In the genomic region with DNA sequence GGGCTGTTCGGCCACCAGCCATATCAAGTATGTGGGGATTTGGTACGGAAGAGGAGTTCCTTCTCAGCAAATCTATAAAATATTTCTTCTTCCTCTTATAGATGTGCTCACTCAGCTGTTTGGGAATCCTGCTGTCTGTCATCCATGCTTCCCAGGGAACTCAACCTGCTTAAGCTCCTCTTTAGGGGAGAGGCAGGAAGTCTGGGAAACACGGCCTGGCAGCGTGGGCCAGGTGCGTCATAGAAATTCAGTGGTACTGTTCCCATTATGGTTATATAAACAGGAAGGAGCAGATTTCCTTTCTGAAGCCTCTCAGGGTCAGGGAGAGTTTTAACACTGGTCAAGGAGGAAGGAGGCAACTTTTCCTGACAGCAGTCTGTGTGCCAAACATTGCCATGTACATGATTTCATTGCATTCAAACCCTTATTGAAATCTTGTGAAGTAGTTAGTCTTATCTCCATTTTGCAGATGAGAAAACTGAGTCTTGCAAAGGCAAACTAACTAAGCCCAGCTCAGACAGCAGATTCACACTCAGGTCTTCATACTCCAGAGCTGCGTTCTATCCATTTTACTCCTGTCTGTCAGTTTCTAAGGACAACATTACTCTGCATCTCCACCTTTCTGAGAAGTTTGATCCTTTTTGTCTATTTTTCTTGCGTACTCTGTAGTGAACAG, we compare ENCODE assay signal across 9 cellular contexts. TPM values are rescaled to one million over a fixed set of nuclear protein-coding genes. Genes with fewer than 3 reads are reported as not detected.
A peak's percentile ranks its signal among the peaks of the same experiment; 100 is the strongest.
DNase-seq lines count a peak whose midpoint lies in the region; ATAC-seq and TF ChIP-seq lines count a peak whose summit lies in the region.
"Had no signal": no experiment of that assay in that cellular context is flagged by ENCODE, and none has a peak within 500 bp of the region (broad histone marks: within the 10 kb centered on the region; RNA-seq: fewer than 3 reads in every experiment).

No MANE protein-coding gene starts in this region.

- H3K4me1 Mint-ChIP-seq in endothelial cell (ENCODE audit: unreplicated experiment) (peaks cover 64% of the 10 kb centered on the region), endodermal cell (peaks cover 46% of the 10 kb centered on the region)
- H3K4me1 Mint-ChIP-seq: activated naive CD8-positive, alpha-beta T cell treated with anti-CD3 and anti-CD28 coated beads, Interleukin-2, amount 50 U/mL, for 24 hours had no signal

- H3K9me3 Mint-ChIP-seq in endothelial cell (ENCODE audit: unreplicated experiment) (no peaks in the 10 kb centered on the region), endodermal cell (no peaks in the 10 kb centered on the region)
- H3K9me3 Mint-ChIP-seq: activated naive CD8-positive, alpha-beta T cell treated with anti-CD3 and anti-CD28 coated beads, Interleukin-2, amount 50 U/mL, for 24 hours had no signal

- H3K27me3 Mint-ChIP-seq in endothelial cell (ENCODE audit: unreplicated experiment) (peaks cover 13% of the 10 kb centered on the region), endodermal cell (ENCODE audit: insufficient read depth) (no peaks in the 10 kb centered on the region)
- H3K27me3 Mint-ChIP-seq: activated naive CD8-positive, alpha-beta T cell treated with anti-CD3 and anti-CD28 coated beads, Interleukin-2, amount 50 U/mL, for 24 hours had no signal

- H3K79me1 ChIP-seq in mesendoderm (ENCODE audit: low read length), result no peaks in the 10 kb centered on the region

- no CpG with 5 or more reads among the region's 7 CpGs for WGBS in mesendoderm (ENCODE audit: extremely low coverage, insufficient coverage, low lambda C conversion rate)
- WGBS in endodermal cell (ENCODE audit: insufficient coverage in 1 of 2, insufficient read length in 1 of 2), 2 experiments, result 90 to 96% methylated on average over 4 to 6 of the region's 7 CpGs

- H3K27ac Mint-ChIP-seq in endothelial cell (ENCODE audit: unreplicated experiment) (peak overlapping the region; percentile 96), endodermal cell (no peak overlapping the region)
- H3K27ac Mint-ChIP-seq: activated naive CD8-positive, alpha-beta T cell treated with anti-CD3 and anti-CD28 coated beads, Interleukin-2, amount 50 U/mL, for 24 hours had no signal

- H3K4me1 ChIP-seq in BE2C, result peaks cover 48% of the 10 kb centered on the region
- peaks cover 28% of the 10 kb centered on the region for H3K4me1 ChIP-seq in mesendoderm (ENCODE audit: control insufficient read depth, low read depth, low read length)
- peaks cover 31% of the 10 kb centered on the region for H3K4me1 ChIP-seq in endodermal cell (ENCODE audit: control insufficient read depth, insufficient read depth, low read length)

- H3K79me2 ChIP-seq in mesendoderm (ENCODE audit: control insufficient read depth, insufficient read depth, low read length), result no peaks in the 10 kb centered on the region

- DNase-seq in BE2C, result peak; percentile 34
- DNase-seq in NCI-H460 (ENCODE audit: extremely low read depth, low read depth), result peak; percentile 47
- DNase-seq in endothelial cell (ENCODE audit: low spot score), result peak; percentile 47
- no peak for DNase-seq in mesendoderm
- DNase-seq in stimulated activated CD4-positive, alpha-beta T cell treated with anti-CD3 and anti-CD28 coated beads, Interleukin-2, amount 100 ng/mL, for 24 hours, result no peak
- DNase-seq in endodermal cell, result no peak
- DNase-seq: activated naive CD8-positive, alpha-beta T cell treated with anti-CD3 and anti-CD28 coated beads, Interleukin-2, amount 50 U/mL, for 24 hours had no signal

- H3K36me3 Mint-ChIP-seq in endothelial cell (ENCODE audit: low read depth, unreplicated experiment) (no peaks in the 10 kb centered on the region), endodermal cell (ENCODE audit: low read depth) (no peaks in the 10 kb centered on the region)

- no peak overlapping the region for H4K5ac ChIP-seq in mesendoderm (ENCODE audit: low read length)

- H3K4me3 ChIP-seq in BE2C (ENCODE audit: low read depth, low read length) (no peak overlapping the region), mesendoderm (ENCODE audit: low read length) (no peak overlapping the region), endodermal cell (ENCODE audit: low read length) (no peak overlapping the region)

- peak overlapping the region; percentile 93 for H3K4ac ChIP-seq in mesendoderm (ENCODE audit: low read depth, low read length)

- peak overlapping the region; percentile 52 for H3K56ac ChIP-seq in mesendoderm (ENCODE audit: low read length)

- TF ChIP-seq CTCF in BE2C (IDR thresholded peaks at IDR 0.05; ENCODE audit: low read depth, low read length), result no peak
- TF ChIP-seq CTCF in endothelial cell (IDR thresholded peaks at IDR 0.05; ENCODE audit: unreplicated experiment), result no peak
- no peak for TF ChIP-seq CTCF in endodermal cell (conservative IDR thresholded peaks at IDR 0.05)

- H4K8ac ChIP-seq in mesendoderm (ENCODE audit: low read depth, low read length), result no peak overlapping the region

- H3K9ac ChIP-seq in mesendoderm (ENCODE audit: low read length) (no peak overlapping the region), endodermal cell (ENCODE audit: extremely low read depth, low read length, poor library complexity, severe bottlenecking) (no peak overlapping the region)

- no peak overlapping the region for H3K4me2 ChIP-seq in mesendoderm (ENCODE audit: low read length)

- peak overlapping the region; percentile 98 for H2BK120ac ChIP-seq in mesendoderm (ENCODE audit: low read depth, low read length)

- no peaks in the 10 kb centered on the region for H3K27me3 ChIP-seq in BE2C
- no peaks in the 10 kb centered on the region for H3K27me3 ChIP-seq in mesendoderm (ENCODE audit: insufficient read depth, low read length, poor library complexity)
- H3K27me3 ChIP-seq in endodermal cell (ENCODE audit: control insufficient read depth, insufficient read depth, low read length, poor library complexity, severe bottlenecking), result no peaks in the 10 kb centered on the region

- ATAC-seq in GM18868 (IDR thresholded peaks at IDR 0.05; ENCODE audit: unreplicated experiment) (no peak), HG03280 (IDR thresholded peaks at IDR 0.05; ENCODE audit: unreplicated experiment) (no peak)
- ATAC-seq: activated naive CD8-positive, alpha-beta T cell treated with anti-CD3 and anti-CD28 coated beads, Interleukin-2, amount 50 U/mL, for 24 hours had no signal

- H3K18ac ChIP-seq in mesendoderm (ENCODE audit: low read length), result peak overlapping the region; percentile 97

- H2BK5ac ChIP-seq in mesendoderm (ENCODE audit: low read length), result peak overlapping the region; percentile 1

- H3K27ac ChIP-seq in mesendoderm (ENCODE audit: low read depth, low read length) (peak overlapping the region; percentile 79), endodermal cell (ENCODE audit: low read depth, low read length) (no peak overlapping the region)

- no peak overlapping the region for H3K23ac ChIP-seq in mesendoderm (ENCODE audit: low read length)

- peak overlapping the region; percentile 87 for H2BK15ac ChIP-seq in mesendoderm (replicated peaks; ENCODE audit: low read depth)

- no peaks in the 10 kb centered on the region for H3K36me3 ChIP-seq in BE2C
- no peaks in the 10 kb centered on the region for H3K36me3 ChIP-seq in mesendoderm (ENCODE audit: control insufficient read depth, insufficient read depth, low read length)
- no peaks in the 10 kb centered on the region for H3K36me3 ChIP-seq in endodermal cell (ENCODE audit: control insufficient read depth, insufficient read depth, low read length)

- H2AK5ac ChIP-seq in mesendoderm (ENCODE audit: low read length), result peak overlapping the region; percentile 73

- no peaks in the 10 kb centered on the region for H3K9me3 ChIP-seq in BE2C
- H3K9me3 ChIP-seq in endodermal cell (ENCODE audit: control insufficient read depth, low read length), result no peaks in the 10 kb centered on the region

- H3K4me3 Mint-ChIP-seq in endothelial cell (ENCODE audit: unreplicated experiment) (no peak overlapping the region), endodermal cell (no peak overlapping the region)
- H3K4me3 Mint-ChIP-seq: activated naive CD8-positive, alpha-beta T cell treated with anti-CD3 and anti-CD28 coated beads, Interleukin-2, amount 50 U/mL, for 24 hours had no signal

RNA-seq across cellular contexts. Expression of gene AMOTL1, which starts 35.4 kb away (rescaled TPM):
- polyA plus RNA-seq in BE2C (2012; ENCODE audit: insufficient read depth, insufficient read length, low read depth), result 43.2 TPM
- 8.8 and 10.1 TPM in 2 replicates for total RNA-seq in NCI-H460 (2014; rRNA removed; shearing (Covaris generic))
- polyA plus RNA-seq in NCI-H460 (2014; cell fraction: nucleus; rRNA removed), result 3.8 and 4.0 TPM in 2 replicates
- total RNA-seq in endothelial cell (ENCODE audit: unreplicated experiment), result 35.9 TPM
- 37.8 TPM for polyA plus RNA-seq in mesendoderm (2013, experiment 1 of 2)
- 36.9 TPM for polyA plus RNA-seq in mesendoderm (2013, experiment 2 of 2)
- 10 to 100 TPM; 45.0 to 60.0 TPM for total RNA-seq in endodermal cell
- polyA plus RNA-seq in endodermal cell (2013, experiment 1 of 2), result 30.1 TPM
- polyA plus RNA-seq in endodermal cell (2013, experiment 2 of 2), result 33.0 TPM

Comparison
In these comparisons a context has a peak if more than half of its experiments do, and no peak if none do; other contexts are left out.
1. DNase-seq: peak in BE2C (single experiment), NCI-H460 (single experiment) and endothelial cell (single experiment); none in mesendoderm (single experiment), stimulated activated CD4-positive, alpha-beta T cell treated with anti-CD3 and anti-CD28 coated beads, Interleukin-2, amount 100 ng/mL, for 24 hours (0 of 2) and endodermal cell (single experiment).